26 cellular contexts compared by ENCODE assay signal in genomic region chr1:60869264-60869663, GRCh38.
DNase-seq lines count a peak whose midpoint lies in the region; ATAC-seq, FAIRE-seq and TF ChIP-seq lines count a peak whose summit lies in the region.
"Had no signal": no experiment of that assay in that cellular context is flagged by ENCODE, and none has a peak within 500 bp of the region (broad histone marks: within the 10 kb centered on the region; RNA-seq: fewer than 3 reads in every experiment).

No MANE protein-coding gene starts in this region.

- H3K27ac ChIP-seq in K562 (ENCODE audit: extremely low read depth, low read depth, low read length) (no peak overlapping the region), mesendoderm (ENCODE audit: low read depth, low read length) (no peak overlapping the region), parathyroid adenoma (no peak overlapping the region), testis (no peak overlapping the region)
- H3K27ac ChIP-seq: 22Rv1; A549; BLaER1 treated with 17β-estradiol and CSF1 and Interleukin-3, amounts not matched to agents 10 nM and 100 nM; C4-2B had no signal

- H3K23ac ChIP-seq in mesendoderm (ENCODE audit: low read length), result no peak overlapping the region

- no peak for ATAC-seq in K562
- no peak for ATAC-seq in GM18870 (IDR thresholded peaks at IDR 0.05; ENCODE audit: unreplicated experiment)
- ATAC-seq: A549; CD8-positive, alpha-beta T cell; GM12878 had no signal

- peaks cover 4% of the 10 kb centered on the region for H3K4me1 Mint-ChIP-seq in progenitor cell of endocrine pancreas (ENCODE audit: low read depth)
- H3K4me1 Mint-ChIP-seq: B cell had no signal

- H2BK120ac ChIP-seq in mesendoderm (ENCODE audit: low read depth, low read length), result peak overlapping the region; percentile 21

- no peaks in the 10 kb centered on the region for H4K20me1 ChIP-seq in K562 (replicated peaks; ENCODE audit: control insufficient read depth, insufficient read depth, low read length)
- H4K20me1 ChIP-seq: BLaER1 treated with 17β-estradiol and CSF1 and Interleukin-3, amounts not matched to agents 10 nM and 100 nM had no signal

- H3K4me3 ChIP-seq in K562, result no peak overlapping the region
- no peak overlapping the region for H3K4me3 ChIP-seq in mesendoderm (ENCODE audit: low read length)
- no peak overlapping the region for H3K4me3 ChIP-seq in parathyroid adenoma (ENCODE audit: low read depth, low read length)
- H3K4me3 ChIP-seq in testis, result no peak overlapping the region
- H3K4me3 ChIP-seq: A549; BLaER1 treated with 17β-estradiol and CSF1 and Interleukin-3, amounts not matched to agents 10 nM and 100 nM; GM12878 had no signal

- H3K4me1 ChIP-seq in K562 (replicated peaks in 1 of 2; ENCODE audit: control insufficient read depth in 2 of 2, insufficient read depth in 2 of 2, low read length in 2 of 2) (no peaks in the 10 kb centered on the region; a peak in 1 of 5 replicates), mesendoderm (ENCODE audit: control insufficient read depth, low read depth, low read length) (peaks cover 12% of the 10 kb centered on the region), parathyroid adenoma (peaks cover 17% of the 10 kb centered on the region), testis (peaks cover 11% of the 10 kb centered on the region)
- H3K4me1 ChIP-seq: A549, Caco-2 had no signal

- H3K9me3 ChIP-seq in K562 (replicated peaks; ENCODE audit: control insufficient read depth, insufficient read depth, low read depth, low read length) (no peaks in the 10 kb centered on the region), parathyroid adenoma (ENCODE audit: control insufficient read depth, low read length) (no peaks in the 10 kb centered on the region), testis (no peaks in the 10 kb centered on the region)
- H3K9me3 ChIP-seq: A549; BLaER1 treated with 17β-estradiol and CSF1 and Interleukin-3, amounts not matched to agents 10 nM and 100 nM; Caco-2 had no signal

- H3K9me3 Mint-ChIP-seq in progenitor cell of endocrine pancreas (ENCODE audit: low read depth), result no peaks in the 10 kb centered on the region
- H3K9me3 Mint-ChIP-seq: CD4-positive, alpha-beta T cell; CD8-positive, alpha-beta T cell had no signal

- no peak overlapping the region for H2AK5ac ChIP-seq in mesendoderm (ENCODE audit: low read length)

- H4K8ac ChIP-seq in mesendoderm (ENCODE audit: low read depth, low read length), result no peak overlapping the region

- no peaks in the 10 kb centered on the region for H3K36me3 ChIP-seq in K562 (ENCODE audit: control insufficient read depth, insufficient read depth, low read length)
- H3K36me3 ChIP-seq in mesendoderm (ENCODE audit: control insufficient read depth, insufficient read depth, low read length), result no peaks in the 10 kb centered on the region
- H3K36me3 ChIP-seq in parathyroid adenoma (ENCODE audit: control insufficient read depth, insufficient read depth, low read length), result no peaks in the 10 kb centered on the region
- H3K36me3 ChIP-seq in testis (ENCODE audit: low read depth, missing control alignments), result no peaks in the 10 kb centered on the region
- H3K36me3 ChIP-seq: BLaER1 treated with 17β-estradiol and CSF1 and Interleukin-3, amounts not matched to agents 10 nM and 100 nM had no signal

- H3K79me1 ChIP-seq in mesendoderm (ENCODE audit: low read length), result no peaks in the 10 kb centered on the region

- peaks cover 7 to 16% of the 10 kb centered on the region in 2 experiments; a peak in 4 of 5 replicates for H3K27me3 ChIP-seq in K562 (ENCODE audit: control insufficient read depth in 2 of 2, insufficient read depth in 2 of 2, low read length in 2 of 2)
- no peaks in the 10 kb centered on the region for H3K27me3 ChIP-seq in mesendoderm (ENCODE audit: insufficient read depth, low read length, poor library complexity)
- no peaks in the 10 kb centered on the region for H3K27me3 ChIP-seq in parathyroid adenoma (ENCODE audit: control insufficient read depth, insufficient read depth, low read length)
- H3K27me3 ChIP-seq in testis, result no peaks in the 10 kb centered on the region
- H3K27me3 ChIP-seq: BLaER1 treated with 17β-estradiol and CSF1 and Interleukin-3, amounts not matched to agents 10 nM and 100 nM had no signal

- H3K9me1 ChIP-seq in K562 (ENCODE audit: control insufficient read depth, insufficient read depth, low read length), result no peaks in the 10 kb centered on the region

- no peak overlapping the region for H3K4ac ChIP-seq in mesendoderm (ENCODE audit: low read depth, low read length)

- TF ChIP-seq EP300 in K562 (IDR thresholded peaks at IDR 0.05; ENCODE audit: low read length), result no peak

- no TSS peak for BruUV-seq in K562 (replicated peaks; lab: Mats Ljungman, UMichigan)

- H2AFZ ChIP-seq in K562 (ENCODE audit: low read depth, low read length) (no peak overlapping the region), parathyroid adenoma (peak overlapping the region; percentile 46)

- H3K27ac Mint-ChIP-seq in progenitor cell of endocrine pancreas, result no peak overlapping the region
- H3K27ac Mint-ChIP-seq: B cell; CD4-positive, alpha-beta T cell; CD8-positive, alpha-beta T cell had no signal

- no peak overlapping the region for H2BK15ac ChIP-seq in mesendoderm (replicated peaks; ENCODE audit: low read depth)

- DNase-seq in HEK293T (ENCODE audit: extremely low spot score) (no peak), K562 (ENCODE audit: extremely low read depth in 1 of 4, low spot score in 3 of 4) (no peak), mesendoderm (no peak), HPDE6-E6E7 (ENCODE audit: extremely low spot score) (no peak), progenitor cell of endocrine pancreas (ENCODE audit: low spot score, unreplicated experiment) (no peak), testis (no peak)
- DNase-seq: AML-193; Caco-2; Calu3; CD4-positive, alpha-beta T cell; CD8-positive, alpha-beta T cell; DMS79 treated with DMSO at 0.1 percent for 48 hours; GF-D8 had no signal

- intact Hi-C loops in K562 (cut with micrococcal nuclease), result no loop called here
- intact Hi-C loops in testis (cut with DNase I; ENCODE audit: low total_unique reads), result no loop called here

- peak overlapping the region; percentile 51 for H3K18ac ChIP-seq in mesendoderm (ENCODE audit: low read length)

- CTCF ChIA-PET in HEK293T (lab: Yijun Ruan, JAX), result no interaction called here
- CTCF ChIA-PET in K562 (lab: Yijun Ruan, JAX; ENCODE audit: low intra/inter-chr PET ratio), result no interaction called here

- in situ Hi-C loops in K562 (cut with MboI), result no loop called here

- no peak overlapping the region for H3K9ac ChIP-seq in K562 (ENCODE audit: insufficient read depth in 1 of 2, low read depth in 2 of 2, low read length in 2 of 2)
- H3K9ac ChIP-seq in mesendoderm (ENCODE audit: low read length), result no peak overlapping the region
- H3K9ac ChIP-seq in parathyroid adenoma, result no peak overlapping the region
- H3K9ac ChIP-seq: BLaER1 treated with 17β-estradiol and CSF1 and Interleukin-3, amounts not matched to agents 10 nM and 100 nM had no signal

- no peak for FAIRE-seq in K562 (lab: Jason Lieb, UNC)
- FAIRE-seq: A549, D721Med, G401.6, GM12878, GM12892, GM18507, GM19239 had no signal

- POLR2A ChIA-PET in HEK293T (lab: Yijun Ruan, JAX) (no interaction called here), K562 (lab: Yijun Ruan, JAX) (interaction anchor here (0.6 to 0.7 kb wide), 2 partner anchors 12 to 53 kb away, joined by 3 read pairs; no protein-coding TSS in a partner anchor)

- no peak for TF ChIP-seq RAD21 in K562 (CRISPR knock-in tag; conservative IDR thresholded peaks at IDR 0.05 in 1 of 2, IDR thresholded peaks at IDR 0.05 in 1 of 2)

- peaks cover under 1% of the 10 kb centered on the region for H3K27me3 Mint-ChIP-seq in progenitor cell of endocrine pancreas

- no peak overlapping the region for H3K56ac ChIP-seq in mesendoderm (ENCODE audit: low read length)

- H3K79me2 ChIP-seq in K562 (ENCODE audit: control insufficient read depth, insufficient read depth, low read length) (no peaks in the 10 kb centered on the region), mesendoderm (ENCODE audit: control insufficient read depth, insufficient read depth, low read length) (no peaks in the 10 kb centered on the region), parathyroid adenoma (no peaks in the 10 kb centered on the region)

- no peak overlapping the region for H3K4me2 ChIP-seq in K562 (ENCODE audit: insufficient read depth, low read length)
- no peak overlapping the region for H3K4me2 ChIP-seq in mesendoderm (ENCODE audit: low read length)
- H3K4me2 ChIP-seq in parathyroid adenoma (ENCODE audit: low read length), result no peak overlapping the region
- H3K4me2 ChIP-seq: A549; BLaER1 treated with 17β-estradiol and CSF1 and Interleukin-3, amounts not matched to agents 10 nM and 100 nM had no signal

- no peak overlapping the region for H3K4me3 Mint-ChIP-seq in progenitor cell of endocrine pancreas (ENCODE audit: low read depth)
- H3K4me3 Mint-ChIP-seq: B cell; CD4-positive, alpha-beta T cell; CD8-positive, alpha-beta T cell had no signal

- H2BK5ac ChIP-seq in mesendoderm (ENCODE audit: low read length), result no peak overlapping the region

- WGBS in K562 (ENCODE audit: insufficient coverage, low coverage, missing lambda C conversion rate), result 43% methylated on average over 2 of the region's 2 CpGs
- WGBS in mesendoderm (ENCODE audit: extremely low coverage, insufficient coverage, low lambda C conversion rate), result no CpG with 5 or more reads among the region's 2 CpGs
- WGBS in testis, 2 donors, result 92 to 94% methylated on average over 2 of the region's 2 CpGs

- H3K36me3 Mint-ChIP-seq in progenitor cell of endocrine pancreas (ENCODE audit: insufficient read depth), result no peaks in the 10 kb centered on the region
- H3K36me3 Mint-ChIP-seq: CD8-positive, alpha-beta T cell had no signal

- TF ChIP-seq POLR2A in K562 (conservative IDR thresholded peaks at IDR 0.05) (no peak), testis (IDR thresholded peaks at IDR 0.05) (no peak)

- no peak overlapping the region for H4K5ac ChIP-seq in mesendoderm (ENCODE audit: low read length)

- no peak for TF ChIP-seq CTCF in K562 (IDR thresholded peaks at IDR 0.05 in 2 of 3, conservative IDR thresholded peaks at IDR 0.05 in 1 of 3; ENCODE audit: insufficient read depth in 2 of 3, low read depth in 1 of 3, low read length in 3 of 3)
- TF ChIP-seq CTCF in parathyroid adenoma (IDR thresholded peaks at IDR 0.05), result no peak
- TF ChIP-seq CTCF in progenitor cell of endocrine pancreas (IDR thresholded peaks at IDR 0.05; ENCODE audit: unreplicated experiment), result no peak
- TF ChIP-seq CTCF in testis (IDR thresholded peaks at IDR 0.05), result no peak

TF ChIP-seq in K562, 482 proteins besides CTCF, POLR2A, EP300 and RAD21 (continues in another document):
- no peak for TF ChIP-seq EP400 (IDR thresholded peaks at IDR 0.05)
- TF ChIP-seq TCF3 (CRISPR knock-in tag; IDR thresholded peaks at IDR 0.05), result no peak
- no peak for TF ChIP-seq GTF2E2 (tag; IDR thresholded peaks at IDR 0.05)
- TF ChIP-seq, protein P1, sequence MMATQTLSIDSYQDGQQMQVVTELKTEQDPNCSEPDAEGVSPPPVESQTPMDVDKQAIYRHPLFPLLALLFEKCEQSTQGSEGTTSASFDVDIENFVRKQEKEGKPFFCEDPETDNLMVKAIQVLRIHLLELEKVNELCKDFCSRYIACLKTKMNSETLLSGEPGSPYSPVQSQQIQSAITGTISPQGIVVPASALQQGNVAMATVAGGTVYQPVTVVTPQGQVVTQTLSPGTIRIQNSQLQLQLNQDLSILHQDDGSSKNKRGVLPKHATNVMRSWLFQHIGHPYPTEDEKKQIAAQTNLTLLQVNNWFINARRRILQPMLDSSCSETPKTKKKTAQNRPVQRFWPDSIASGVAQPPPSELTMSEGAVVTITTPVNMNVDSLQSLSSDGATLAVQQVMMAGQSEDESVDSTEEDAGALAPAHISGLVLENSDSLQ (IDR thresholded peaks at IDR 0.05), result peak; percentile 64
